In the genomic region with DNA sequence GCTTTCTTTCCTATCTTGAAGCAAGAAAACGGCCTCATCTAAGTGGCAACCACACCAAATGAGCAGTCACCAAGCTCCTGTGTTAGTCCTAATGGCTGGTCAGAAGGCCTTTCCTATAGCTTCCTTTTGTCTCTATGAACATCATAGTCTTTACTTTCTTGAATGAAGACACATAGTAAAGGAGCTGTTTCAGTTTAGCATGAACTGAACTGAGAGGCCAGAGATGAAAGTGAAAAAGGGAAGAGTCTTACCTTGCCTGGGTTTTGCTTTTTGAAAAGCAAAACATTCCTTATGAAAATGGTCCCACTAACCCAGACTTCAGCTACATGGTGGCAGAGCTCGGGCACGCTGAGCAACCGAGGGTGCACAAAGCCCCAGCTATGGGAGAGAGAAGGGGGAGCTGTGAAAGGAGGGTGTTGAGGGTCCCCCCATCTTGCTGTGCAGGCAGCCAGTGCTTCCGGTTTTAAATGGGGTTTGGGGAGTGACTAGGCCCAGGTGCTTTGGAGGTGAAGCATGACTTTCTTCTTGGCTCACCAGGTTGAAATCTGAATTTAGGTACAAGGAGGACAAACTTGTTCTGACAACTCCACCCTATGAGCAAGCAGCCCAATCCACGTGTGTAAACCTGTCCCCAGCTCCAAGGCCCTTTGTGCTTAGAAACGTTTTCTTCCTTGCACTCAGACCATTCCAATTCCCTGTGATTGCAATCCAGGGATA, we compare ENCODE assay signal across 12 cellular contexts. TPM values are rescaled to one million over a fixed set of nuclear protein-coding genes. Genes with fewer than 3 reads are reported as not detected.
DNase-seq lines count a peak whose midpoint lies in the region; ATAC-seq and TF ChIP-seq lines count a peak whose summit lies in the region.
"Had no signal": no experiment of that assay in that cellular context is flagged by ENCODE, and none has a peak within 500 bp of the region (broad histone marks: within the 10 kb centered on the region; RNA-seq: fewer than 3 reads in every experiment).

No MANE protein-coding gene starts in this region.

- no peaks in the 10 kb centered on the region for H3K9me3 Mint-ChIP-seq in activated naive CD8-positive, alpha-beta T cell (ENCODE audit: low read depth)
- no peaks in the 10 kb centered on the region for H3K9me3 Mint-ChIP-seq in activated naive CD8-positive, alpha-beta T cell treated with anti-CD3 and anti-CD28 coated beads, Interleukin-2, amount 50 U/mL, for 24 hours
- H3K9me3 Mint-ChIP-seq: activated T-cell treated with anti-CD3 and anti-CD28 coated beads, Interleukin-2, amount 50 U/mL, for 4 hours had no signal

- H3K36me3 ChIP-seq in OCI-LY3 (replicated peaks; ENCODE audit: low read depth, low read length) (peaks cover 48% of the 10 kb centered on the region), vagina (peaks cover 3 to 83% of the 10 kb centered on the region in 2 donors)

- H3K27ac ChIP-seq in OCI-LY3 (ENCODE audit: low read length) (peak overlapping the region; percentile 92), vagina (peak overlapping the region; percentile 14), coronary artery (no peak overlapping the region)
- H3K27ac ChIP-seq: brain microvascular endothelial cell, thoracic aorta had no signal

- no peak for TF ChIP-seq CTCF in OCI-LY3 (IDR thresholded peaks at IDR 0.05; ENCODE audit: low read depth, low read length)
- no peak for TF ChIP-seq CTCF in vagina (IDR thresholded peaks at IDR 0.05)
- TF ChIP-seq CTCF in coronary artery (IDR thresholded peaks at IDR 0.05), result no peak

- H3K4me3 ChIP-seq in OCI-LY3 (ENCODE audit: low read length), result peak overlapping the region; percentile 56
- no peak overlapping the region for H3K4me3 ChIP-seq in vagina
- H3K4me3 ChIP-seq in coronary artery, result no peak overlapping the region
- H3K4me3 ChIP-seq: thoracic aorta had no signal

- intact Hi-C loops in vagina (cut with DNase I), result no loop called here

- H2AFZ ChIP-seq in OCI-LY3 (ENCODE audit: low read depth, low read length), result no peak overlapping the region

- no peak for ATAC-seq in activated naive CD8-positive, alpha-beta T cell treated with anti-CD3 and anti-CD28 coated beads, Interleukin-2, amount 50 U/mL, for 24 hours
- ATAC-seq: activated T-cell treated with anti-CD3 and anti-CD28 coated beads, Interleukin-2, amount 50 U/mL, for 4 hours had no signal

- H3K9me3 ChIP-seq in OCI-LY3 (ENCODE audit: insufficient read depth, low read length), result no peaks in the 10 kb centered on the region
- no peaks in the 10 kb centered on the region for H3K9me3 ChIP-seq in vagina
- H3K9me3 ChIP-seq: thoracic aorta had no signal

- H3K4me1 Mint-ChIP-seq in activated naive CD8-positive, alpha-beta T cell (ENCODE audit: low read depth), result peaks cover 2% of the 10 kb centered on the region
- peaks cover 4% of the 10 kb centered on the region for H3K4me1 Mint-ChIP-seq in activated naive CD8-positive, alpha-beta T cell treated with anti-CD3 and anti-CD28 coated beads, Interleukin-2, amount 50 U/mL, for 24 hours

- no peaks in the 10 kb centered on the region for H3K79me2 ChIP-seq in OCI-LY3 (ENCODE audit: low read length)

- peak overlapping the region; percentile 77 for H3K27ac Mint-ChIP-seq in activated naive CD8-positive, alpha-beta T cell
- no peak overlapping the region for H3K27ac Mint-ChIP-seq in activated naive CD8-positive, alpha-beta T cell treated with anti-CD3 and anti-CD28 coated beads, Interleukin-2, amount 50 U/mL, for 24 hours

- TF ChIP-seq POLR2A in vagina (IDR thresholded peaks at IDR 0.05), result no peak

- peaks cover 28% of the 10 kb centered on the region for H3K4me1 ChIP-seq in OCI-LY3 (ENCODE audit: low read length)
- H3K4me1 ChIP-seq in vagina, result peaks cover 27% of the 10 kb centered on the region

- H3K27me3 Mint-ChIP-seq in activated naive CD8-positive, alpha-beta T cell, result no peaks in the 10 kb centered on the region
- H3K27me3 Mint-ChIP-seq in activated naive CD8-positive, alpha-beta T cell treated with anti-CD3 and anti-CD28 coated beads, Interleukin-2, amount 50 U/mL, for 24 hours, result no peaks in the 10 kb centered on the region

- H3K4me2 ChIP-seq in OCI-LY3 (ENCODE audit: low read length), result peak overlapping the region; percentile 96

- no peaks in the 10 kb centered on the region for H4K20me1 ChIP-seq in OCI-LY3 (ENCODE audit: insufficient read depth, low read length)

- H3K27me3 ChIP-seq in OCI-LY3 (ENCODE audit: low read depth, low read length) (no peaks in the 10 kb centered on the region), vagina (no peaks in the 10 kb centered on the region)
- H3K27me3 ChIP-seq: brain microvascular endothelial cell had no signal

- peak overlapping the region; percentile 58 for H3K9ac ChIP-seq in OCI-LY3 (ENCODE audit: low read length)

- no peak overlapping the region for H3K4me3 Mint-ChIP-seq in activated naive CD8-positive, alpha-beta T cell
- no peak overlapping the region for H3K4me3 Mint-ChIP-seq in activated naive CD8-positive, alpha-beta T cell treated with anti-CD3 and anti-CD28 coated beads, Interleukin-2, amount 50 U/mL, for 24 hours
- H3K4me3 Mint-ChIP-seq: activated T-cell treated with anti-CD3 and anti-CD28 coated beads, Interleukin-2, amount 50 U/mL, for 4 hours had no signal

- DNase-seq in activated naive CD8-positive, alpha-beta T cell treated with anti-CD3 and anti-CD28 coated beads, Interleukin-2, amount 50 U/mL, for 24 hours, result no peak
- peak; percentile 68 for DNase-seq in germinal center (ENCODE audit: low spot score)
- no peak for DNase-seq in vagina (ENCODE audit: extremely low spot score in 2 of 2)
- DNase-seq in NCI-H2029 treated with DMSO at 0.1 percent for 48 hours (lab: John Stamatoyannopoulos, UW), result no peak
- no peak for DNase-seq in coronary artery (ENCODE audit: low spot score)
- DNase-seq in DMS114 treated with DMSO at 0.1 percent for 48 hours (lab: John Stamatoyannopoulos, UW; ENCODE audit: unreplicated experiment), result no peak
- DNase-seq: activated T-cell treated with anti-CD3 and anti-CD28 coated beads, Interleukin-2, amount 50 U/mL, for 4 hours; brain microvascular endothelial cell; EL had no signal

- H3K36me3 Mint-ChIP-seq in activated naive CD8-positive, alpha-beta T cell, result peaks cover 3% of the 10 kb centered on the region
- H3K36me3 Mint-ChIP-seq in activated naive CD8-positive, alpha-beta T cell treated with anti-CD3 and anti-CD28 coated beads, Interleukin-2, amount 50 U/mL, for 24 hours (ENCODE audit: low read depth), result peaks cover 18% of the 10 kb centered on the region

RNA-seq across cellular contexts. Expression of a gene that starts 9.1 kb away (rescaled TPM):
- total RNA-seq in vagina, result 0.98 TPM

RNA-seq across cellular contexts. Expression of a gene that starts 19.8 kb away (rescaled TPM):
- 33.9 TPM for total RNA-seq in vagina

RNA-seq across cellular contexts. Expression of a gene that starts 22.5 kb away (rescaled TPM):
- 75.4 TPM for total RNA-seq in vagina

RNA-seq across cellular contexts. Expression of a gene that starts 22.8 kb away (rescaled TPM):
- total RNA-seq in vagina, result 33.9 TPM

RNA-seq across cellular contexts. Expression of a gene that starts 24.7 kb away (rescaled TPM):
- 24.8 TPM for total RNA-seq in vagina

Comparison
In these comparisons a context has a peak if more than half of its experiments do, and no peak if none do; other contexts are left out.
1. H3K27ac ChIP-seq: peak in OCI-LY3 (single experiment) and vagina (single experiment); none in coronary artery (0 of 2).